In genomic region chr3:12460132-12460531, GRCh38 we compare ENCODE assay signal across 19 cellular contexts.
"Had no signal": no experiment of that assay in that cellular context is flagged by ENCODE, and none has a peak within 500 bp of the region (broad histone marks: within the 10 kb centered on the region; RNA-seq: fewer than 3 reads in every experiment).

No MANE protein-coding gene starts in this region.

- ATAC-seq: activated CD8-positive, alpha-beta memory T cell treated with anti-CD3 and anti-CD28 coated beads, Interleukin-2, amount 10 ng/mL, durations not matched to agents 7 days and 5 days had no signal

- DNase-seq: activated B cell treated with CpG ODN at 0.5 μM for 24 hours; activated CD4-positive, alpha-beta T cell treated with anti-CD3 and anti-CD28 coated beads for 1 hour; activated CD4-positive, alpha-beta T cell treated with anti-CD3 and anti-CD28 coated beads, Interleukin-2, amount 10 ng/mL, durations not matched to agents 24 days and 14 days; activated CD4-positive, alpha-beta T cell treated with anti-CD3 and anti-CD28 coated beads, Interleukin-2, amount 50 U/mL, for 48 hours; activated CD8-positive, alpha-beta memory T cell treated with anti-CD3 and anti-CD28 coated beads, Interleukin-2, amount 10 ng/mL, durations not matched to agents 7 days and 5 days; activated effector memory CD4-positive, alpha-beta T cell treated with anti-CD3 and anti-CD28 coated beads, Interleukin-2, amount 50 U/mL, for 16 hours; activated naive CD4-positive, alpha-beta T cell treated with anti-CD3 and anti-CD28 coated beads for 36 hours; activated T-cell treated with anti-CD3 and anti-CD28 coated beads, Interleukin-2, amount 50 U/mL, for 24 hours; amygdala; Karpas-422; MM.1S; NCI-H1105; NCI-H1436; NCI-H187; NCI-H2081 treated with DMSO at 0.1 percent for 48 hours; NCI-H446; NCI-H524; SHP77 treated with DMSO at 0.1 percent for 48 hours; T-helper 9 cell had no signal
